ENCODE assay signal across 12 cellular contexts in genomic region chr12:114799574-114800487, GRCh38.
DNase-seq lines count a peak whose midpoint lies in the region; ATAC-seq and TF ChIP-seq lines count a peak whose summit lies in the region.
"Had no signal": no experiment of that assay in that cellular context is flagged by ENCODE, and none has a peak within 500 bp of the region (broad histone marks: within the 10 kb centered on the region; RNA-seq: fewer than 3 reads in every experiment).

No MANE protein-coding gene starts in this region.

- DNase-seq in DMS153 treated with DMSO at 0.1 percent for 48 hours (lab: John Stamatoyannopoulos, UW; ENCODE audit: unreplicated experiment) = peak; percentile 32
- peak; percentile 80 to 90 for DNase-seq in SJSA1 (ENCODE audit: low read depth in 1 of 2, low spot score in 2 of 2)
- peak; percentile 83 for DNase-seq in left ventricle myocardium inferior
- DNase-seq in activated CD8-positive, alpha-beta T cell treated with anti-CD3 and anti-CD28 coated beads for 36 hours = no peak
- DNase-seq in glomerular visceral epithelial cell (ENCODE audit: extremely low spot score) = no peak
- DNase-seq: NCI-H524; stimulated activated CD4-positive, alpha-beta T cell treated with anti-CD3 and anti-CD28 coated beads, Interleukin-2, amount 100 ng/mL, for 24 hours; T-helper 2 cell had no signal

- H3K9me3 Mint-ChIP-seq in activated CD8-positive, alpha-beta T cell treated with anti-CD3 and anti-CD28 coated beads for 36 hours = peaks cover 6% of the 10 kb centered on the region

- no peaks in the 10 kb centered on the region for H3K4me1 Mint-ChIP-seq in activated CD8-positive, alpha-beta T cell treated with anti-CD3 and anti-CD28 coated beads for 36 hours (ENCODE audit: low read depth)

- H3K4me1 ChIP-seq in SJSA1 (replicated peaks) (peaks cover 24% of the 10 kb centered on the region), left ventricle myocardium inferior (peaks cover 6% of the 10 kb centered on the region), parathyroid adenoma (peaks cover 6% of the 10 kb centered on the region)

- no peak overlapping the region for H3K9ac ChIP-seq in parathyroid adenoma

- H3K27me3 Mint-ChIP-seq in activated CD8-positive, alpha-beta T cell treated with anti-CD3 and anti-CD28 coated beads for 36 hours = peaks cover 3% of the 10 kb centered on the region

- no peaks in the 10 kb centered on the region for H3K36me3 Mint-ChIP-seq in activated CD8-positive, alpha-beta T cell treated with anti-CD3 and anti-CD28 coated beads for 36 hours (ENCODE audit: low read depth)

- H3K27ac Mint-ChIP-seq in activated CD8-positive, alpha-beta T cell treated with anti-CD3 and anti-CD28 coated beads for 36 hours = no peak overlapping the region

- peak overlapping the region; percentile 54 for H2AFZ ChIP-seq in parathyroid adenoma

- H3K4me2 ChIP-seq in parathyroid adenoma (ENCODE audit: low read length) = peak overlapping the region; percentile 31

- TF ChIP-seq CTCF in left ventricle myocardium inferior (IDR thresholded peaks at IDR 0.05; ENCODE audit: borderline replicate concordance) (no peak), parathyroid adenoma (IDR thresholded peaks at IDR 0.05) (no peak)
- no peak for TF ChIP-seq CTCF in activated CD8-positive, alpha-beta T cell treated with anti-CD3 and anti-CD28 coated beads for 36 hours (IDR thresholded peaks at IDR 0.05)

- H3K27me3 ChIP-seq in SJSA1 (replicated peaks) (no peaks in the 10 kb centered on the region), left ventricle myocardium inferior (ENCODE audit: low read depth) (no peaks in the 10 kb centered on the region), parathyroid adenoma (ENCODE audit: control insufficient read depth, insufficient read depth, low read length) (no peaks in the 10 kb centered on the region)

- no peaks in the 10 kb centered on the region for H3K79me2 ChIP-seq in parathyroid adenoma

- POLR2A ChIA-PET in activated CD8-positive, alpha-beta T cell treated with anti-CD3 and anti-CD28 coated beads for 36 hours (lab: Charles Lee) = no interaction called here

- H3K36me3 ChIP-seq in SJSA1 (no peaks in the 10 kb centered on the region), left ventricle myocardium inferior (no peaks in the 10 kb centered on the region), parathyroid adenoma (ENCODE audit: control insufficient read depth, insufficient read depth, low read length) (no peaks in the 10 kb centered on the region)

- CTCF ChIA-PET in activated CD8-positive, alpha-beta T cell treated with anti-CD3 and anti-CD28 coated beads for 36 hours (lab: Charles Lee) = no interaction called here

- intact Hi-C loops in left ventricle myocardium inferior (cut with micrococcal nuclease) = no loop called here
- intact Hi-C loops in activated CD8-positive, alpha-beta T cell treated with anti-CD3 and anti-CD28 coated beads for 36 hours (cut with micrococcal nuclease) = no loop called here

- H3K9me3 ChIP-seq in SJSA1 (replicated peaks) (no peaks in the 10 kb centered on the region; the same call in 1 of the 2 replicates), left ventricle myocardium inferior (replicated peaks) (peaks cover 12% of the 10 kb centered on the region), parathyroid adenoma (ENCODE audit: control insufficient read depth, low read length) (no peaks in the 10 kb centered on the region)

- no peak for ATAC-seq in activated CD8-positive, alpha-beta T cell treated with anti-CD3 and anti-CD28 coated beads for 36 hours
- ATAC-seq in HG03108 (IDR thresholded peaks at IDR 0.05; ENCODE audit: unreplicated experiment) = no peak
- no peak for ATAC-seq in GM18517 (IDR thresholded peaks at IDR 0.05; ENCODE audit: unreplicated experiment)

- H3K4me3 Mint-ChIP-seq in activated CD8-positive, alpha-beta T cell treated with anti-CD3 and anti-CD28 coated beads for 36 hours = no peak overlapping the region

- H3K27ac ChIP-seq in SJSA1 (peak overlapping the region; percentile 83), left ventricle myocardium inferior (replicated peaks) (peak overlapping the region; percentile 50), parathyroid adenoma (no peak overlapping the region)

- H3K4me3 ChIP-seq in SJSA1 (no peak overlapping the region), left ventricle myocardium inferior (no peak overlapping the region), parathyroid adenoma (ENCODE audit: low read depth, low read length) (no peak overlapping the region)
- H3K4me3 ChIP-seq: lung had no signal

Comparison
In these comparisons a context has a peak if more than half of its experiments do, and no peak if none do; other contexts are left out.
1. DNase-seq: peak in DMS153 treated with DMSO at 0.1 percent for 48 hours (single experiment), SJSA1 (2 of 2) and left ventricle myocardium inferior (single experiment); none in activated CD8-positive, alpha-beta T cell treated with anti-CD3 and anti-CD28 coated beads for 36 hours (single experiment) and glomerular visceral epithelial cell (single experiment).